In genomic region chr19:10193666-10194499, GRCh38 we compare ENCODE assay signal across 8 cellular contexts. TPM values are rescaled to one million over a fixed set of nuclear protein-coding genes. Genes with fewer than 3 reads are reported as not detected.
DNase-seq lines count a peak whose midpoint lies in the region; ATAC-seq and TF ChIP-seq lines count a peak whose summit lies in the region.

No MANE protein-coding gene starts in this region.

- H2AFZ ChIP-seq in fibroblast of lung (ENCODE audit: low read length) = peak overlapping the region; percentile 65

- H4K20me1 ChIP-seq in fibroblast of lung (ENCODE audit: control insufficient read depth, extremely low read depth, insufficient read depth, low read length) = no peaks in the 10 kb centered on the region

- peak overlapping the region; percentile 94 for H3K4me3 Mint-ChIP-seq in neural crest cell

- peak overlapping the region; percentile 87 for H3K9ac ChIP-seq in fibroblast of lung (ENCODE audit: insufficient read depth, low read length)

- no peaks in the 10 kb centered on the region for H3K36me3 Mint-ChIP-seq in neural crest cell (ENCODE audit: low read depth)

- peak overlapping the region; percentile 97 for H3K27ac Mint-ChIP-seq in neural crest cell (ENCODE audit: unreplicated experiment)

- peaks cover 20% of the 10 kb centered on the region for H3K4me1 Mint-ChIP-seq in neural crest cell

- H3K4me3 ChIP-seq in fibroblast of lung (replicated peaks in 1 of 4; ENCODE audit: control extremely low read depth in 1 of 4, insufficient read depth in 1 of 4, low read depth in 3 of 4, low read length in 4 of 4) = peak overlapping the region; percentile 76 to 99 (median 93)

- H3K9me3 ChIP-seq in fibroblast of lung (ENCODE audit: control insufficient read depth, insufficient read depth, low read depth, low read length) = no peaks in the 10 kb centered on the region

- H3K9me3 Mint-ChIP-seq in neural crest cell = no peaks in the 10 kb centered on the region

- no peaks in the 10 kb centered on the region for H3K27me3 Mint-ChIP-seq in neural crest cell (ENCODE audit: low read depth)

- no peaks in the 10 kb centered on the region for H3K36me3 ChIP-seq in fibroblast of lung (ENCODE audit: control insufficient read depth, insufficient read depth, low read length)

- no peaks in the 10 kb centered on the region for H3K27me3 ChIP-seq in fibroblast of lung (ENCODE audit: control insufficient read depth, insufficient read depth, low read length)

- ATAC-seq in GM21367 (IDR thresholded peaks at IDR 0.05; ENCODE audit: unreplicated experiment) = peak; percentile 3

- peaks cover 51% of the 10 kb centered on the region for H3K79me2 ChIP-seq in fibroblast of lung (ENCODE audit: control insufficient read depth, insufficient read depth, low read length)

- DNase-seq in COLO829 (ENCODE audit: low spot score) = peak; percentile 20
- peak; percentile 48 for DNase-seq in HT1080 (ENCODE audit: low read depth)
- DNase-seq in activated CD4-positive, alpha-beta T cell treated with anti-CD3 and anti-CD28 coated beads, Interleukin-2, amount 50 U/mL, for 48 hours = peak; percentile 46 to 50
- peak; percentile 43 to 67 for DNase-seq in fibroblast of lung (ENCODE audit: low read depth in 2 of 2)
- DNase-seq in neural crest cell (ENCODE audit: low read depth, low spot score) = no peak
- DNase-seq in NCI-H1694 (lab: John Stamatoyannopoulos, UW) = no peak
- no peak for DNase-seq in mucosa of gallbladder (ENCODE audit: low spot score)

- TF ChIP-seq CTCF in fibroblast of lung (conservative IDR thresholded peaks at IDR 0.05 in 1 of 2, IDR thresholded peaks at IDR 0.05 in 1 of 2; ENCODE audit: low read depth in 1 of 2, low read length in 2 of 2) = no peak
- no peak for TF ChIP-seq CTCF in neural crest cell (conservative IDR thresholded peaks at IDR 0.05)

- peak overlapping the region; percentile 98 for H3K4me2 ChIP-seq in fibroblast of lung (ENCODE audit: extremely low read depth, insufficient read depth, low read length)

- peaks cover 12% of the 10 kb centered on the region for H3K4me1 ChIP-seq in fibroblast of lung (ENCODE audit: control insufficient read depth, extremely low read depth, insufficient read depth, low read length)

- H3K27ac ChIP-seq in fibroblast of lung (ENCODE audit: insufficient read depth, low read length) = peak overlapping the region; percentile 95

RNA-seq across cellular contexts. Expression of gene DNMT1, which starts 0.9 kb away (rescaled TPM):
- total RNA-seq in HT1080 (2014; rRNA removed; shearing (Covaris generic)) = 136 and 139 TPM in 2 replicates
- 62.4 and 77.9 TPM in 2 replicates for polyA plus RNA-seq in HT1080 (2015; cell fraction: cytosol; rRNA removed)
- polyA plus RNA-seq in HT1080 (2015; cell fraction: nucleus; rRNA removed) = 211 and 224 TPM in 2 replicates
- total RNA-seq in fibroblast of lung (22.6 and 33.7 TPM in 2 replicates), neural crest cell (288 and 333 TPM in 2 replicates), mucosa of gallbladder (44.1 TPM)
- 36.7 and 88.4 TPM in 2 replicates for polyA plus RNA-seq in fibroblast of lung
- polyA plus RNA-seq in fibroblast of lung (2012) = 58.7 and 115 TPM in 2 replicates
- polyA minus RNA-seq in fibroblast of lung (ENCODE audit: low replicate concordance) = 86.4 and 194 TPM in 2 replicates

RNA-seq across cellular contexts. Expression of gene S1PR2, which starts 37.2 kb away (rescaled TPM):
- total RNA-seq in HT1080 (2014; rRNA removed; shearing (Covaris generic)) = 1.1 and 1.9 TPM in 2 replicates
- polyA plus RNA-seq in HT1080 (2015; cell fraction: cytosol; rRNA removed) = 1.8 and 2.1 TPM in 2 replicates
- 0.81 and 0.86 TPM in 2 replicates for polyA plus RNA-seq in HT1080 (2015; cell fraction: nucleus; rRNA removed)
- total RNA-seq in fibroblast of lung (25.9 and 39.3 TPM in 2 replicates), neural crest cell (24.8 and 26.3 TPM in 2 replicates), mucosa of gallbladder (9.5 TPM)
- 29.6 and 30.4 TPM in 2 replicates for polyA plus RNA-seq in fibroblast of lung
- 22.5 and 27.3 TPM in 2 replicates for polyA plus RNA-seq in fibroblast of lung (2012)
- 115 and 131 TPM in 2 replicates for polyA minus RNA-seq in fibroblast of lung (ENCODE audit: low replicate concordance)

RNA-seq across cellular contexts. Expression of gene MRPL4, which starts 58.1 kb away (rescaled TPM):
- total RNA-seq in HT1080 (2014; rRNA removed; shearing (Covaris generic)) = 154 and 174 TPM in 2 replicates
- polyA plus RNA-seq in HT1080 (2015; cell fraction: cytosol; rRNA removed) = 107 and 111 TPM in 2 replicates
- polyA plus RNA-seq in HT1080 (2015; cell fraction: nucleus; rRNA removed) = 76.1 and 88.4 TPM in 2 replicates
- total RNA-seq in fibroblast of lung = 16.7 and 17.2 TPM in 2 replicates
- polyA plus RNA-seq in fibroblast of lung = 25.7 and 40.4 TPM in 2 replicates
- 43.0 and 81.5 TPM in 2 replicates for polyA plus RNA-seq in fibroblast of lung (2012)
- 56.0 and 70.5 TPM in 2 replicates for polyA minus RNA-seq in fibroblast of lung (ENCODE audit: low replicate concordance)
- 75.4 and 75.6 TPM in 2 replicates for total RNA-seq in neural crest cell
- 48.7 TPM for total RNA-seq in mucosa of gallbladder

Comparison
In these comparisons a context has a peak if more than half of its experiments do, and no peak if none do; other contexts are left out.
1. DNase-seq: peak in COLO829 (single experiment), HT1080 (single experiment), activated CD4-positive, alpha-beta T cell treated with anti-CD3 and anti-CD28 coated beads, Interleukin-2, amount 50 U/mL, for 48 hours (2 of 2) and fibroblast of lung (2 of 2); none in neural crest cell (single experiment), NCI-H1694 (single experiment) and mucosa of gallbladder (single experiment).